Comparison of ENCODE assay signal across 11 cellular contexts in the genomic region with DNA sequence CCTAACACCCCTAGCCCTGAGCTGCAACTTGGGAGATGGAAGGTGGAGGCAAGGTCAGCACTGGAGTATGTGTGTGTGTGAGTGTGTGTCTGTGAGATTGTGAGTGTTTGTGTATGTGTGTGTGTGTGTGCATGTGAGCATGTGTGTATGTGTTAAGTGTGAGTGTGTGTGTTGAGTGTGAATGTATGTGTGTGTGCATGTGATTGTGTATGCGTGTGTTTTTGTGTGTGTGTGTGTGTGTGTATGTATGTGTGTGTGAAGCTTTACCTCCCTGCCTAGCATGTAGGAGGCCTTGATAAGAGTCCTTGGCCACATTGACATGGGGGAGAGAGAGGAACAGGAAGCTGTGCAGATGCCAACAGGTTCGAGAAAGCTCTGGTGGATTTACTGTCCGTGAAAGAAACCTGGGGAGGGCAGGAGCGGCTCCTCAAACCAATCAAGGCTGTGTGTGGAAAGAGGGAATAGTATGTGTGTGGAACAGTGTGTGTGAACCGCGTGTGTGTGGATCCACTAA. TPM values are rescaled to one million over a fixed set of nuclear protein-coding genes. Genes with fewer than 3 reads are reported as not detected.
A peak's percentile ranks its signal among the peaks of the same experiment; 100 is the strongest.
DNase-seq lines count a peak whose midpoint lies in the region; ATAC-seq and TF ChIP-seq lines count a peak whose summit lies in the region.
"Had no signal": no experiment of that assay in that cellular context is flagged by ENCODE, and none has a peak within 500 bp of the region (broad histone marks: within the 10 kb centered on the region; RNA-seq: fewer than 3 reads in every experiment).

No MANE protein-coding gene starts in this region.

- H3K27ac ChIP-seq in KOPT-K1 (ENCODE audit: low read depth, low read length, poor library complexity, severe bottlenecking) (peak overlapping the region; percentile 73), dorsolateral prefrontal cortex (peak overlapping the region in 55 of 59 donors; percentile 12 to 99 (median 96)), sigmoid colon (peak overlapping the region; percentile 58 to 93 (median 75))

- DNase-seq in CMK (ENCODE audit: low read depth) (peak; percentile 61), dorsolateral prefrontal cortex (no peak), sigmoid colon (peak; percentile 22), kidney glomerular epithelial cell (lab: John Stamatoyannopoulos, UW) (no peak), GM10248 (ENCODE audit: extremely low spot score) (no peak)
- DNase-seq: activated T-cell treated with anti-CD3 and anti-CD28 coated beads, Interleukin-2, amount 50 U/mL, for 4 hours; NCI-H187 treated with DMSO at 0.1 percent for 48 hours had no signal

- H3K36me3 ChIP-seq in KOPT-K1 (ENCODE audit: insufficient read depth, low read length) (no peaks in the 10 kb centered on the region), sigmoid colon (peaks cover 3 to 35% (median 11%) of the 10 kb centered on the region in 4 donors)

- TF ChIP-seq POLR2A in sigmoid colon (IDR thresholded peaks at IDR 0.05) = no peak

- H3K27me3 ChIP-seq in dorsolateral prefrontal cortex (no peaks in the 10 kb centered on the region), sigmoid colon (no peaks in the 10 kb centered on the region)

- H3K4me1 ChIP-seq in sigmoid colon = peaks cover 0 to 43% (median 25%) of the 10 kb centered on the region in 4 donors

- 71 to 89% methylated on average over 6 of the region's 6 CpGs for WGBS in sigmoid colon, 2 donors

- no peak for TF ChIP-seq EP300 in sigmoid colon (IDR thresholded peaks at IDR 0.05)

- intact Hi-C loops in dorsolateral prefrontal cortex (cut with DNase I) (no loop called here), sigmoid colon (cut with DNase I) (no loop called here)

- POLR2A ChIA-PET in GM10248 (lab: Yijun Ruan, JAX) = interaction anchor here (1.5 kb wide), 1 partner anchor 10 kb away, joined by 4 read pairs; the partner anchor contains the start of gene DEPP1

- H3K4me3 ChIP-seq in dorsolateral prefrontal cortex (peak overlapping the region in 5 of 59 donors; percentile 5 to 13 (median 6)), sigmoid colon (no peak overlapping the region)

- no peaks in the 10 kb centered on the region for H3K9me3 ChIP-seq in KOPT-K1 (ENCODE audit: insufficient read depth, low read length, poor library complexity, severe bottlenecking)
- H3K9me3 ChIP-seq in sigmoid colon = no peaks in the 10 kb centered on the region

- CTCF ChIA-PET in GM10248 (lab: Yijun Ruan, JAX) = interaction anchor here (1.0 to 14.0 kb wide), 4 partner anchors 12 to 35 kb away, joined by 3 to 151 read pairs (median 60); partner anchors contain the start of gene RASSF4

- TF ChIP-seq CTCF in dorsolateral prefrontal cortex (IDR thresholded peaks at IDR 0.05 in 54 of 56, conservative IDR thresholded peaks at IDR 0.05 in 2 of 56; ENCODE audit: low read depth in 1 of 56, partially characterized antibody in 56 of 56) (no peak), sigmoid colon (IDR thresholded peaks at IDR 0.05) (no peak), GM10248 (IDR thresholded peaks at IDR 0.05; ENCODE audit: control extremely low read depth, extremely low read depth, low read depth, missing control alignments) (no peak)

- ATAC-seq in HG03159 (IDR thresholded peaks at IDR 0.05; ENCODE audit: unreplicated experiment) (no peak), GM18519 (IDR thresholded peaks at IDR 0.05; ENCODE audit: low FRiP score, unreplicated experiment) (no peak)
- ATAC-seq: activated T-cell treated with anti-CD3 and anti-CD28 coated beads, Interleukin-2, amount 50 U/mL, for 4 hours had no signal

RNA-seq across cellular contexts. Expression of gene RASSF4, which starts 9.3 kb away (rescaled TPM):
- total RNA-seq in dorsolateral prefrontal cortex = 100 to 1,000 TPM in 81 of 120 experiments, 10 to 100 TPM in 39; 54.6 to 175 (median 111) TPM
- 10 to 100 TPM; 23.2 to 61.7 (median 45.2) TPM for total RNA-seq in sigmoid colon
- polyA plus RNA-seq in sigmoid colon = 10 to 100 TPM in 2 of 3 donors, 1 to 10 TPM in 1; 7.8 to 23.2 (median 13.6) TPM

RNA-seq across cellular contexts. Expression of gene DEPP1, which starts 9.7 kb away (rescaled TPM):
- 100 to 1,000 TPM in 23 of 120 experiments, 10 to 100 TPM in 91, 1 to 10 TPM in 6; 8.1 to 234 (median 44.3) TPM for total RNA-seq in dorsolateral prefrontal cortex
- 100 to 1,000 TPM in 1 of 4 donors, 10 to 100 TPM in 3; 47.8 to 294 (median 54.7) TPM for total RNA-seq in sigmoid colon
- 10 to 100 TPM; 16.0 to 58.3 (median 53.6) TPM for polyA plus RNA-seq in sigmoid colon

RNA-seq across cellular contexts. Expression of gene ZNF22, which starts 31.8 kb away (rescaled TPM):
- total RNA-seq in dorsolateral prefrontal cortex = 10 to 100 TPM in 117 of 120 experiments, 1 to 10 TPM in 3; 9.2 to 20.9 (median 14.1) TPM
- 10 to 100 TPM; 18.3 to 29.9 (median 24.0) TPM for total RNA-seq in sigmoid colon
- 10 to 100 TPM; 12.9 to 16.8 (median 13.5) TPM for polyA plus RNA-seq in sigmoid colon

RNA-seq across cellular contexts. Expression of gene TMEM72, which starts 57.8 kb away (rescaled TPM):
- under 1 TPM in 7 of 120 experiments, not detected in 113; 0.13 to 0.46 (median 0.18) TPM for total RNA-seq in dorsolateral prefrontal cortex
- under 1 TPM in 1 of 4 donors, not detected in 3; 0.33 TPM for total RNA-seq in sigmoid colon
- 10 to 100 TPM in 1 of 3 donors, 1 to 10 TPM in 2; 3.9 to 11.8 (median 4.2) TPM for polyA plus RNA-seq in sigmoid colon
- total RNA-seq: activated T-cell treated with anti-CD3 and anti-CD28 coated beads, Interleukin-2, amount 50 U/mL, for 4 hours; T-helper 2 cell treated with Interferon-gamma antibody and Interleukin-4, amounts not matched to agents 100 ng/mL and 5 ng/mL, for 36 hours had no signal

Comparison
In these comparisons a context has a peak if more than half of its experiments do, and no peak if none do; other contexts are left out.
1. DNase-seq: peak in CMK (single experiment) and sigmoid colon (single experiment); none in dorsolateral prefrontal cortex (0 of 10), kidney glomerular epithelial cell (single experiment) and GM10248 (single experiment).
2. Peak in every context shown above with its lines, with median percentiles within 50 percentile points of each other: H3K27ac ChIP-seq.